8 cellular contexts compared by ENCODE assay signal in genomic region chr16:67227567-67227921, GRCh38. TPM values are rescaled to one million over a fixed set of nuclear protein-coding genes. Genes with fewer than 3 reads are reported as not detected.
A peak's percentile ranks its signal among the peaks of the same experiment; 100 is the strongest.
DNase-seq lines count a peak whose midpoint lies in the region; ATAC-seq and TF ChIP-seq lines count a peak whose summit lies in the region.

No MANE protein-coding gene starts in this region.

- CTCF ChIA-PET in T-cell (lab: Charles Lee): interaction anchor here in 1 of 2 donors (0.9 to 1.7 kb wide), 4 partner anchors 17 to 491 kb away, joined by 3 to 12 read pairs (median 6); partner anchors contain the start of genes CARMIL2, FHOD1, GFOD2 and SLC9A5

- peaks cover 20% of the 10 kb centered on the region for H3K36me3 Mint-ChIP-seq in T-cell

- peak overlapping the region; percentile 81 for H3K27ac ChIP-seq in rectal smooth muscle tissue (ENCODE audit: low read depth, low read length)

- DNase-seq in GM06990 (ENCODE audit: extremely low read depth, insufficient read length) (no peak), T-cell (no peak), fibroblast of the aortic adventitia (ENCODE audit: low read depth) (no peak), GM19238 (ENCODE audit: insufficient read length, low spot score) (no peak), NCI-H1417 treated with DMSO at 0.1 percent for 48 hours (lab: John Stamatoyannopoulos, UW) (no peak)

- H3K27me3 ChIP-seq in GM06990 (replicated peaks; ENCODE audit: control insufficient read depth, insufficient read depth, low read length) (no peaks in the 10 kb centered on the region), rectal smooth muscle tissue (ENCODE audit: control insufficient read depth, insufficient read depth, low read length) (no peaks in the 10 kb centered on the region)

- H3K9me3 Mint-ChIP-seq in T-cell: no peaks in the 10 kb centered on the region

- no peak for TF ChIP-seq CTCF in GM06990 (IDR thresholded peaks at IDR 0.05; ENCODE audit: insufficient read depth, low read length, poor library complexity, severe bottlenecking)
- TF ChIP-seq CTCF in fibroblast of the aortic adventitia (IDR thresholded peaks at IDR 0.05; ENCODE audit: insufficient read depth, low read length): no peak

- ATAC-seq in T-cell (replicated peaks in 1 of 4) (no peak), GM21528 (IDR thresholded peaks at IDR 0.05; ENCODE audit: low FRiP score, unreplicated experiment) (no peak), HG02840 (IDR thresholded peaks at IDR 0.05; ENCODE audit: low FRiP score, unreplicated experiment) (no peak)

- POLR2A ChIA-PET in T-cell (lab: Charles Lee): interaction anchor here in 1 of 2 donors (0.8 kb wide), 1 partner anchor 20 kb away, joined by 3 read pairs; the partner anchor contains the start of gene FHOD1

- H3K36me3 ChIP-seq in GM06990 (ENCODE audit: control insufficient read depth, insufficient read depth, low read length) (peaks cover 34% of the 10 kb centered on the region), rectal smooth muscle tissue (ENCODE audit: control insufficient read depth, insufficient read depth, low read length) (peaks cover 23% of the 10 kb centered on the region)

- H3K4me1 ChIP-seq in rectal smooth muscle tissue (ENCODE audit: control insufficient read depth, insufficient read depth, low read length): peaks cover 8% of the 10 kb centered on the region

- peak overlapping the region; percentile 94 to 98 for H3K27ac Mint-ChIP-seq in T-cell

- H3K4me1 Mint-ChIP-seq in T-cell: peaks cover 51 to 63% (median 58%) of the 10 kb centered on the region in 3 donors

- H3K4me3 ChIP-seq in GM06990 (replicated peaks; ENCODE audit: low read depth, low read length) (peak overlapping the region; percentile 85), fibroblast of the aortic adventitia (ENCODE audit: low read depth, low read length) (peak overlapping the region; percentile 100), rectal smooth muscle tissue (ENCODE audit: low read length) (peak overlapping the region; percentile 96)

- H3K4me3 Mint-ChIP-seq in T-cell: peak overlapping the region; percentile 97 to 98 (median 97)

- peak overlapping the region; percentile 92 for H3K9ac ChIP-seq in rectal smooth muscle tissue (ENCODE audit: low read length)

- no peaks in the 10 kb centered on the region for H3K27me3 Mint-ChIP-seq in T-cell

RNA-seq across cellular contexts. Expression of gene TMEM208, which starts 0.6 kb away (rescaled TPM):
- total RNA-seq in T-cell (10 to 100 TPM; 28.5 to 40.3 (median 34.8) TPM), fibroblast of the aortic adventitia (ENCODE audit: low replicate concordance) (21.8 and 24.3 TPM in 2 replicates)

RNA-seq across cellular contexts. Expression of gene FHOD1, which starts 19.7 kb away (rescaled TPM):
- total RNA-seq in T-cell (10 to 100 TPM; 31.0 to 92.5 (median 66.2) TPM), fibroblast of the aortic adventitia (ENCODE audit: low replicate concordance) (14.1 and 19.7 TPM in 2 replicates)

RNA-seq across cellular contexts. Expression of gene SLC9A5, which starts 21.2 kb away (rescaled TPM):
- 1 to 10 TPM; 1.4 to 2.3 (median 2.2) TPM for total RNA-seq in T-cell
- total RNA-seq in fibroblast of the aortic adventitia (ENCODE audit: low replicate concordance): 0.65 and 1.4 TPM in 2 replicates

RNA-seq across cellular contexts. Expression of gene ELMO3, which starts 28.6 kb away (rescaled TPM):
- total RNA-seq in T-cell (10 to 100 TPM in 1 of 5 donors, 1 to 10 TPM in 4; 3.8 to 11.7 (median 8.8) TPM), fibroblast of the aortic adventitia (ENCODE audit: low replicate concordance) (0.09 and 0.33 TPM in 2 replicates)

RNA-seq across cellular contexts. Expression of gene E2F4, which starts 35.6 kb away (rescaled TPM):
- total RNA-seq in T-cell (10 to 100 TPM; 59.4 to 97.1 (median 83.1) TPM), fibroblast of the aortic adventitia (ENCODE audit: low replicate concordance) (31.9 and 47.5 TPM in 2 replicates)
